Comparison of ENCODE assay signal across 15 cellular contexts in genomic region chr15:100833432-100834389, GRCh38. TPM values are rescaled to one million over a fixed set of nuclear protein-coding genes. Genes with fewer than 3 reads are reported as not detected.
DNase-seq lines count a peak whose midpoint lies in the region; ATAC-seq, FAIRE-seq and TF ChIP-seq lines count a peak whose summit lies in the region.
"Had no signal": no experiment of that assay in that cellular context is flagged by ENCODE, and none has a peak within 500 bp of the region (broad histone marks: within the 10 kb centered on the region; RNA-seq: fewer than 3 reads in every experiment).

No MANE protein-coding gene starts in this region.

- H3K36me3 Mint-ChIP-seq in mesothelial cell of epicardium, result peaks cover 1% of the 10 kb centered on the region

- no peak for FAIRE-seq in GM19239 (lab: Jason Lieb, UNC)
- FAIRE-seq: colon, GM18507 had no signal

- peak overlapping the region; percentile 35 for H3K27ac Mint-ChIP-seq in mesothelial cell of epicardium
- H3K27ac Mint-ChIP-seq: T-helper 1 cell treated with Interleukin-12 subunit alpha and Interleukin-12 subunit beta and Interleukin-4 antibody, amounts not matched to agents 30 μg/mL and 1 μg/mL, for 36 hours had no signal

- peaks cover 27% of the 10 kb centered on the region for H3K27me3 Mint-ChIP-seq in mesothelial cell of epicardium (ENCODE audit: low read depth)

- intact Hi-C loops in PC-3 (cut with micrococcal nuclease), result no loop called here

- peak overlapping the region; percentile 4; the same call in 1 of the 2 replicates for H2AFZ ChIP-seq in PC-3 (ENCODE audit: low read length)

- H3K4me1 ChIP-seq in PC-3 (ENCODE audit: insufficient read depth, low read length), result no peaks in the 10 kb centered on the region
- H3K4me1 ChIP-seq: gastroesophageal sphincter had no signal

- no peak overlapping the region for H3K4me3 ChIP-seq in PC-3 (ENCODE audit: low read length)
- H3K4me3 ChIP-seq: gastroesophageal sphincter had no signal

- no peak for TF ChIP-seq CTCF in PC-3 (conservative IDR thresholded peaks at IDR 0.05; ENCODE audit: low read depth, low read length)
- no peak for TF ChIP-seq CTCF in mesothelial cell of epicardium (IDR thresholded peaks at IDR 0.05; ENCODE audit: unreplicated experiment)

- CTCF ChIA-PET in PC-3 (lab: Charles Lee), result no interaction called here

- peak; percentile 89 for ATAC-seq in GM19395 (IDR thresholded peaks at IDR 0.05; ENCODE audit: unreplicated experiment)
- ATAC-seq in PC-3, result no peak
- ATAC-seq in HG02885 (IDR thresholded peaks at IDR 0.05; ENCODE audit: poor library complexity, unreplicated experiment), result no peak
- ATAC-seq: activated CD4-positive, CD25-positive, alpha-beta regulatory T cell treated with anti-CD3 and anti-CD28 coated beads, Interleukin-2, amount 50 U/mL, for 24 hours; gastroesophageal sphincter had no signal

- no peaks in the 10 kb centered on the region for H3F3A ChIP-seq in PC-3 (ENCODE audit: low read length, unreplicated experiment)

- BruUV-seq in PC-3 (replicated peaks; lab: Mats Ljungman, UMichigan), result no TSS peak

- no peak overlapping the region for H3K27ac ChIP-seq in PC-3 (ENCODE audit: low read length)
- H3K27ac ChIP-seq: gastroesophageal sphincter had no signal

- no peaks in the 10 kb centered on the region for H3K27me3 ChIP-seq in PC-3 (ENCODE audit: low read length)

- H3K4me1 Mint-ChIP-seq in mesothelial cell of epicardium, result no peaks in the 10 kb centered on the region
- H3K4me1 Mint-ChIP-seq: neural crest cell had no signal

- no peak overlapping the region for H3K4me3 Mint-ChIP-seq in mesothelial cell of epicardium
- H3K4me3 Mint-ChIP-seq: neural crest cell; T-helper 1 cell treated with Interleukin-12 subunit alpha and Interleukin-12 subunit beta and Interleukin-4 antibody, amounts not matched to agents 30 μg/mL and 1 μg/mL, for 36 hours had no signal

- H3K9me2 ChIP-seq in PC-3 (replicated peaks; ENCODE audit: low read length), result no peaks in the 10 kb centered on the region

- H3K79me2 ChIP-seq in PC-3 (ENCODE audit: low read length), result no peaks in the 10 kb centered on the region

- no peak overlapping the region for H3K4me2 ChIP-seq in PC-3 (ENCODE audit: low read length)

- peaks cover 7% of the 10 kb centered on the region for H3K9me3 Mint-ChIP-seq in mesothelial cell of epicardium
- H3K9me3 Mint-ChIP-seq: T-helper 1 cell treated with Interleukin-12 subunit alpha and Interleukin-12 subunit beta and Interleukin-4 antibody, amounts not matched to agents 30 μg/mL and 1 μg/mL, for 36 hours had no signal

- POLR2A ChIA-PET in PC-3 (lab: Charles Lee; ENCODE audit: unreplicated experiment), result no interaction called here

- H4K20me1 ChIP-seq in PC-3 (ENCODE audit: low read length), result no peaks in the 10 kb centered on the region

- no peak overlapping the region for H3K9ac ChIP-seq in PC-3 (ENCODE audit: low read length)

- no peaks in the 10 kb centered on the region for H3K36me3 ChIP-seq in PC-3 (ENCODE audit: low read depth, low read length)
- H3K36me3 ChIP-seq: gastroesophageal sphincter had no signal

- DNase-seq in Kasumi-1 (lab: John Stamatoyannopoulos, UW) (peak; percentile 69 to 76), PC-3 (no peak), mesothelial cell of epicardium (ENCODE audit: low spot score in 2 of 2, unreplicated experiment in 2 of 2) (no peak), GM19239 (ENCODE audit: insufficient read length, low spot score) (no peak), kidney glomerular epithelial cell (lab: John Stamatoyannopoulos, UW) (no peak)
- no peak for DNase-seq in activated CD8-positive, alpha-beta memory T cell treated with anti-CD3 and anti-CD28 coated beads, Interleukin-2, amount 50 U/mL, for 4 hours
- DNase-seq: NCI-H1105 had no signal

- H3K9me3 ChIP-seq in PC-3 (ENCODE audit: low read length), result no peaks in the 10 kb centered on the region
- H3K9me3 ChIP-seq: gastroesophageal sphincter had no signal

RNA-seq across cellular contexts. Expression of gene ALDH1A3, which starts 45.9 kb away (rescaled TPM):
- total RNA-seq in PC-3 (2014; rRNA removed), result 5,398 and 6,043 TPM in 2 replicates
- total RNA-seq in mesothelial cell of epicardium, result not detected in 3 replicates

Comparison
In these comparisons a context has a peak if more than half of its experiments do, and no peak if none do; other contexts are left out.
1. DNase-seq: peak in Kasumi-1 (2 of 2); none in PC-3 (single experiment), mesothelial cell of epicardium (0 of 2), GM19239 (single experiment), kidney glomerular epithelial cell (single experiment) and activated CD8-positive, alpha-beta memory T cell treated with anti-CD3 and anti-CD28 coated beads, Interleukin-2, amount 50 U/mL, for 4 hours (single experiment).
2. RNA of gene ALDH1A3, which starts 45.9 kb away (total RNA-seq): 5,398 to 6,043 TPM in PC-3; not detected in mesothelial cell of epicardium; every median in the first group is over 1,000 times any median in the second.